ENCODE assay signal across 5 cellular contexts in genomic region chr9:68307654-68308053, GRCh38. TPM values are rescaled to one million over a fixed set of nuclear protein-coding genes. Genes with fewer than 3 reads are reported as not detected.
"Had no signal": no experiment of that assay in that cellular context is flagged by ENCODE, and none has a peak within 500 bp of the region (broad histone marks: within the 10 kb centered on the region; RNA-seq: fewer than 3 reads in every experiment).

No MANE protein-coding gene starts in this region.

RNA-seq across cellular contexts. Expression of gene FOXD4L3, which starts 5.0 kb away (rescaled TPM):
- total RNA-seq: bronchial epithelial cell, colonic mucosa, mononuclear cell, osteocyte had no signal

RNA-seq across cellular contexts. Expression of gene PGM5, which starts 48.8 kb away (rescaled TPM):
- total RNA-seq: activated T-helper 17 cell treated with anti-CD3 and anti-CD28 coated beads, Interleukin-2, amount 50 U/mL, for 72 hours; osteocyte had no signal
